Comparison of ENCODE assay signal across 1 cellular context in genomic region chr6:31203345-31203979, GRCh38.
TF ChIP-seq lines count a peak whose summit lies in the region.

No MANE protein-coding gene starts in this region.

TF ChIP-seq in HEK293, 187 proteins besides CTCF, POLR2A, EP300 and RAD21 (continued from another document):
- TF ChIP-seq ZNF280D (tag by site-specific recombination; IDR thresholded peaks at IDR 0.05) (no peak), ZNF423 (tag by site-specific recombination; IDR thresholded peaks at IDR 0.05) (no peak), ZNF600 (tag by site-specific recombination; IDR thresholded peaks at IDR 0.05) (peak; percentile 100), KLF10 (tag by site-specific recombination; IDR thresholded peaks at IDR 0.05) (0 out of 2 replicates have a peak, but pooled peaks have one; percentile 31), ZBTB17 (tag by site-specific recombination; IDR thresholded peaks at IDR 0.05) (no peak), SP7 (tag by site-specific recombination; IDR thresholded peaks at IDR 0.05) (peak; percentile 59; the same call in 1 of the 2 replicates), ZNF391 (tag by site-specific recombination; IDR thresholded peaks at IDR 0.05; ENCODE audit: borderline replicate concordance, low read depth) (no peak), SP3 (tag by site-specific recombination; IDR thresholded peaks at IDR 0.05) (peak; percentile 85), ZNF184 (tag by site-specific recombination; IDR thresholded peaks at IDR 0.05) (no peak), ZIC2 (tag by site-specific recombination; IDR thresholded peaks at IDR 0.05) (no peak), ZNF362 (tag by site-specific recombination; IDR thresholded peaks at IDR 0.05) (peak; percentile 96), KLF1 (tag by site-specific recombination; IDR thresholded peaks at IDR 0.05) (peak; percentile 27; the same call in 1 of the 2 replicates), ZNF394 (tag by site-specific recombination; IDR thresholded peaks at IDR 0.05; ENCODE audit: borderline replicate concordance) (0 out of 2 replicates have a peak, but pooled peaks have one; percentile 35), ZBTB26 (tag by site-specific recombination; optimal IDR thresholded peaks at IDR 0.05) (no peak), ZNF366 (tag by site-specific recombination; conservative IDR thresholded peaks at IDR 0.05) (peak; percentile 65), ZNF501 (tag by site-specific recombination; IDR thresholded peaks at IDR 0.05) (no peak), ZBTB20 (tag by site-specific recombination; IDR thresholded peaks at IDR 0.05) (peak; percentile 88), SP2 (tag by site-specific recombination; IDR thresholded peaks at IDR 0.05) (peak; percentile 56), ZNF354C (tag by site-specific recombination; IDR thresholded peaks at IDR 0.05; ENCODE audit: borderline replicate concordance, low read depth) (no peak), ZNF785 (tag by site-specific recombination; IDR thresholded peaks at IDR 0.05) (no peak), ZNF629 (tag by site-specific recombination; IDR thresholded peaks at IDR 0.05) (0 out of 2 replicates have a peak, but pooled peaks have one; percentile 38), ZNF37A (tag by site-specific recombination; IDR thresholded peaks at IDR 0.05) (no peak), ZNF324 (tag by site-specific recombination; IDR thresholded peaks at IDR 0.05) (no peak), ZNF558 (tag by site-specific recombination; IDR thresholded peaks at IDR 0.05) (no peak), ZFHX2 (tag by site-specific recombination; conservative IDR thresholded peaks at IDR 0.05) (peak; percentile 59), GLIS2 (tag by site-specific recombination; IDR thresholded peaks at IDR 0.05) (peak; percentile 46; the same call in 1 of the 2 replicates), WT1 (tag by site-specific recombination; IDR thresholded peaks at IDR 0.05) (peak; percentile 89), PRDM10 (tag by site-specific recombination; IDR thresholded peaks at IDR 0.05) (peak; percentile 88), ATF2 (tag by site-specific recombination; IDR thresholded peaks at IDR 0.05; ENCODE audit: low read depth) (no peak), ZNF544 (tag by site-specific recombination; IDR thresholded peaks at IDR 0.05) (no peak)
- TF ChIP-seq, protein P1, sequence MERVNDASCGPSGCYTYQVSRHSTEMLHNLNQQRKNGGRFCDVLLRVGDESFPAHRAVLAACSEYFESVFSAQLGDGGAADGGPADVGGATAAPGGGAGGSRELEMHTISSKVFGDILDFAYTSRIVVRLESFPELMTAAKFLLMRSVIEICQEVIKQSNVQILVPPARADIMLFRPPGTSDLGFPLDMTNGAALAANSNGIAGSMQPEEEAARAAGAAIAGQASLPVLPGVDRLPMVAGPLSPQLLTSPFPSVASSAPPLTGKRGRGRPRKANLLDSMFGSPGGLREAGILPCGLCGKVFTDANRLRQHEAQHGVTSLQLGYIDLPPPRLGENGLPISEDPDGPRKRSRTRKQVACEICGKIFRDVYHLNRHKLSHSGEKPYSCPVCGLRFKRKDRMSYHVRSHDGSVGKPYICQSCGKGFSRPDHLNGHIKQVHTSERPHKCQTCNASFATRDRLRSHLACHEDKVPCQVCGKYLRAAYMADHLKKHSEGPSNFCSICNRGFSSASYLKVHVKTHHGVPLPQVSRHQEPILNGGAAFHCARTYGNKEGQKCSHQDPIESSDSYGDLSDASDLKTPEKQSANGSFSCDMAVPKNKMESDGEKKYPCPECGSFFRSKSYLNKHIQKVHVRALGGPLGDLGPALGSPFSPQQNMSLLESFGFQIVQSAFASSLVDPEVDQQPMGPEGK (tag by site-specific recombination; IDR thresholded peaks at IDR 0.05): peak; percentile 46
- TF ChIP-seq, protein P2, sequence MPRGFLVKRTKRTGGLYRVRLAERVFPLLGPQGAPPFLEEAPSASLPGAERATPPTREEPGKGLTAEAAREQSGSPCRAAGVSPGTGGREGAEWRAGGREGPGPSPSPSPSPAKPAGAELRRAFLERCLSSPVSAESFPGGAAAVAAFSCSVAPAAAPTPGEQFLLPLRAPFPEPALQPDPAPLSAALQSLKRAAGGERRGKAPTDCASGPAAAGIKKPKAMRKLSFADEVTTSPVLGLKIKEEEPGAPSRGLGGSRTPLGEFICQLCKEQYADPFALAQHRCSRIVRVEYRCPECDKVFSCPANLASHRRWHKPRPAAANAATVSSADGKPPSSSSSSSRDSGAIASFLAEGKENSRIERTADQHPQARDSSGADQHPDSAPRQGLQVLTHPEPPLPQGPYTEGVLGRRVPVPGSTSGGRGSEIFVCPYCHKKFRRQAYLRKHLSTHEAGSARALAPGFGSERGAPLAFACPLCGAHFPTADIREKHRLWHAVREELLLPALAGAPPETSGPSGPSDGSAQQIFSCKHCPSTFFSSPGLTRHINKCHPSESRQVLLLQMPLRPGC (tag by site-specific recombination; IDR thresholded peaks at IDR 0.05): peak; percentile 13; the same call in 1 of the 2 replicates
- TF ChIP-seq, protein P3, sequence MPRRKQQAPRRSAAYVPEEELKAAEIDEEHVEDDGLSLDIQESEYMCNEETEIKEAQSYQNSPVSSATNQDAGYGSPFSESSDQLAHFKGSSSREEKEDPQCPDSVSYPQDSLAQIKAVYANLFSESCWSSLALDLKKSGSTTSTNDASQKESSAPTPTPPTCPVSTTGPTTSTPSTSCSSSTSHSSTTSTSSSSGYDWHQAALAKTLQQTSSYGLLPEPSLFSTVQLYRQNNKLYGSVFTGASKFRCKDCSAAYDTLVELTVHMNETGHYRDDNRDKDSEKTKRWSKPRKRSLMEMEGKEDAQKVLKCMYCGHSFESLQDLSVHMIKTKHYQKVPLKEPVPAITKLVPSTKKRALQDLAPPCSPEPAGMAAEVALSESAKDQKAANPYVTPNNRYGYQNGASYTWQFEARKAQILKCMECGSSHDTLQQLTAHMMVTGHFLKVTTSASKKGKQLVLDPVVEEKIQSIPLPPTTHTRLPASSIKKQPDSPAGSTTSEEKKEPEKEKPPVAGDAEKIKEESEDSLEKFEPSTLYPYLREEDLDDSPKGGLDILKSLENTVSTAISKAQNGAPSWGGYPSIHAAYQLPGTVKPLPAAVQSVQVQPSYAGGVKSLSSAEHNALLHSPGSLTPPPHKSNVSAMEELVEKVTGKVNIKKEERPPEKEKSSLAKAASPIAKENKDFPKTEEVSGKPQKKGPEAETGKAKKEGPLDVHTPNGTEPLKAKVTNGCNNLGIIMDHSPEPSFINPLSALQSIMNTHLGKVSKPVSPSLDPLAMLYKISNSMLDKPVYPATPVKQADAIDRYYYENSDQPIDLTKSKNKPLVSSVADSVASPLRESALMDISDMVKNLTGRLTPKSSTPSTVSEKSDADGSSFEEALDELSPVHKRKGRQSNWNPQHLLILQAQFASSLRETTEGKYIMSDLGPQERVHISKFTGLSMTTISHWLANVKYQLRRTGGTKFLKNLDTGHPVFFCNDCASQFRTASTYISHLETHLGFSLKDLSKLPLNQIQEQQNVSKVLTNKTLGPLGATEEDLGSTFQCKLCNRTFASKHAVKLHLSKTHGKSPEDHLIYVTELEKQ (tag by site-specific recombination; IDR thresholded peaks at IDR 0.05; ENCODE audit: borderline replicate concordance): 0 out of 2 replicates have a peak, but pooled peaks have one; percentile 16
- TF ChIP-seq, protein P4, sequence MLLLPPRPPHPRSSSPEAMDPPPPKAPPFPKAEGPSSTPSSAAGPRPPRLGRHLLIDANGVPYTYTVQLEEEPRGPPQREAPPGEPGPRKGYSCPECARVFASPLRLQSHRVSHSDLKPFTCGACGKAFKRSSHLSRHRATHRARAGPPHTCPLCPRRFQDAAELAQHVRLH (tag by site-specific recombination; IDR thresholded peaks at IDR 0.05): no peak
